Comparison of ENCODE assay signal across 10 cellular contexts in genomic region chr13:49560270-49561063, GRCh38. TPM values are rescaled to one million over a fixed set of nuclear protein-coding genes. Genes with fewer than 3 reads are reported as not detected.
A peak's percentile ranks its signal among the peaks of the same experiment; 100 is the strongest.
DNase-seq lines count a peak whose midpoint lies in the region; ATAC-seq and TF ChIP-seq lines count a peak whose summit lies in the region.
"Had no signal": no experiment of that assay in that cellular context is flagged by ENCODE, and none has a peak within 500 bp of the region (broad histone marks: within the 10 kb centered on the region; RNA-seq: fewer than 3 reads in every experiment).

No MANE protein-coding gene starts in this region.

- H3K36me3 ChIP-seq in BJ (ENCODE audit: control insufficient read depth, insufficient read depth, low read length) (0 out of 2 replicates have a peak, but pooled peaks cover 2% of the 10 kb centered on the region), liver (ENCODE audit: control insufficient read depth in 4 of 4, insufficient read depth in 3 of 4, low read depth in 1 of 4, low read length in 3 of 4) (peaks cover 3 to 9% (median 5%) of the 10 kb centered on the region in 4 donors)

- POLR2A ChIA-PET in BJ (lab: Charles Lee) = no interaction called here

- H3K27ac ChIP-seq in liver (ENCODE audit: low read depth in 1 of 2, low read length in 2 of 2) = no peak overlapping the region

- peak; percentile 46 to 47 for TF ChIP-seq RAD21 in liver (IDR thresholded peaks at IDR 0.05)

- H3K27me3 ChIP-seq in BJ (ENCODE audit: control insufficient read depth, insufficient read depth, low read length) = no peaks in the 10 kb centered on the region
- no peaks in the 10 kb centered on the region for H3K27me3 ChIP-seq in liver (ENCODE audit: control insufficient read depth in 4 of 4, insufficient read depth in 4 of 4, low read length in 3 of 4)

- ATAC-seq in HG03066 (IDR thresholded peaks at IDR 0.05; ENCODE audit: low read depth, unreplicated experiment) = peak; percentile 54

- no peak overlapping the region for H3K4me3 ChIP-seq in BJ (ENCODE audit: low read depth, low read length)
- no peak overlapping the region for H3K4me3 ChIP-seq in liver (ENCODE audit: low read depth in 1 of 3, low read length in 3 of 3)

- intact Hi-C loops in posterior vena cava (cut with DNase I) = no loop called here

- no peaks in the 10 kb centered on the region for H3K9me3 ChIP-seq in liver (ENCODE audit: control insufficient read depth in 4 of 4, low read length in 3 of 4)

- peaks cover 2 to 13% (median 10%) of the 10 kb centered on the region in 4 donors for H3K4me1 ChIP-seq in liver (ENCODE audit: control insufficient read depth in 4 of 4, insufficient read depth in 4 of 4, low read length in 3 of 4)

- 0 out of 2 replicates have a peak, but pooled peaks have one; percentile 10 for TF ChIP-seq CTCF in BJ (IDR thresholded peaks at IDR 0.05; ENCODE audit: insufficient read depth, low read depth, low read length)
- TF ChIP-seq CTCF in liver (IDR thresholded peaks at IDR 0.05; ENCODE audit: low read depth, low read length, missing input control) = peak; percentile 31

- H3K9ac ChIP-seq in liver (ENCODE audit: low read depth in 1 of 2, low read length in 2 of 2) = no peak overlapping the region

- no peak for DNase-seq in BJ (ENCODE audit: low read depth)
- peak; percentile 65 for DNase-seq in brain pericyte (ENCODE audit: low read depth, low spot score)
- no peak for DNase-seq in effector CD4-positive, alpha-beta T cell
- no peak for DNase-seq in HPDE6-E6E7 (ENCODE audit: extremely low spot score)
- DNase-seq in posterior vena cava (ENCODE audit: low spot score) = no peak
- no peak for DNase-seq in DMS153 treated with DMSO at 0.1 percent for 48 hours (lab: John Stamatoyannopoulos, UW; ENCODE audit: unreplicated experiment)
- DNase-seq: EL; stimulated activated CD8-positive, alpha-beta memory T cell treated with anti-CD3 and anti-CD28 coated beads, Interleukin-4, amount 100 ng/mL, for 48 hours had no signal

- 39% methylated on average over 10 of the region's 10 CpGs for WGBS in liver

- CTCF ChIA-PET in BJ (lab: Yijun Ruan, JAX) = interaction anchor here (0.7 to 1.4 kb wide), 3 partner anchors 9 to 806 kb away, joined by 3 to 6 read pairs (median 4); no protein-coding TSS in a partner anchor

TF ChIP-seq in liver, 16 proteins besides CTCF, POLR2A, EP300 and RAD21:
- TF ChIP-seq YY1 (IDR thresholded peaks at IDR 0.05) (peak; percentile 26), ATF3 (IDR thresholded peaks at IDR 0.05) (no peak), HNF4A (conservative IDR thresholded peaks at IDR 0.05) (peak in 1 of 2 donors; percentile 32), RXRA (IDR thresholded peaks at IDR 0.05) (peak in 1 of 2 donors; percentile 39), SP1 (IDR thresholded peaks at IDR 0.05) (peak; percentile 17), HNF4G (IDR thresholded peaks at IDR 0.05) (no peak), TAF1 (conservative IDR thresholded peaks at IDR 0.05) (no peak), FOXA2 (IDR thresholded peaks at IDR 0.05) (peak; percentile 9), NR2F2 (IDR thresholded peaks at IDR 0.05) (no peak)
- TF ChIP-seq, protein P1, sequence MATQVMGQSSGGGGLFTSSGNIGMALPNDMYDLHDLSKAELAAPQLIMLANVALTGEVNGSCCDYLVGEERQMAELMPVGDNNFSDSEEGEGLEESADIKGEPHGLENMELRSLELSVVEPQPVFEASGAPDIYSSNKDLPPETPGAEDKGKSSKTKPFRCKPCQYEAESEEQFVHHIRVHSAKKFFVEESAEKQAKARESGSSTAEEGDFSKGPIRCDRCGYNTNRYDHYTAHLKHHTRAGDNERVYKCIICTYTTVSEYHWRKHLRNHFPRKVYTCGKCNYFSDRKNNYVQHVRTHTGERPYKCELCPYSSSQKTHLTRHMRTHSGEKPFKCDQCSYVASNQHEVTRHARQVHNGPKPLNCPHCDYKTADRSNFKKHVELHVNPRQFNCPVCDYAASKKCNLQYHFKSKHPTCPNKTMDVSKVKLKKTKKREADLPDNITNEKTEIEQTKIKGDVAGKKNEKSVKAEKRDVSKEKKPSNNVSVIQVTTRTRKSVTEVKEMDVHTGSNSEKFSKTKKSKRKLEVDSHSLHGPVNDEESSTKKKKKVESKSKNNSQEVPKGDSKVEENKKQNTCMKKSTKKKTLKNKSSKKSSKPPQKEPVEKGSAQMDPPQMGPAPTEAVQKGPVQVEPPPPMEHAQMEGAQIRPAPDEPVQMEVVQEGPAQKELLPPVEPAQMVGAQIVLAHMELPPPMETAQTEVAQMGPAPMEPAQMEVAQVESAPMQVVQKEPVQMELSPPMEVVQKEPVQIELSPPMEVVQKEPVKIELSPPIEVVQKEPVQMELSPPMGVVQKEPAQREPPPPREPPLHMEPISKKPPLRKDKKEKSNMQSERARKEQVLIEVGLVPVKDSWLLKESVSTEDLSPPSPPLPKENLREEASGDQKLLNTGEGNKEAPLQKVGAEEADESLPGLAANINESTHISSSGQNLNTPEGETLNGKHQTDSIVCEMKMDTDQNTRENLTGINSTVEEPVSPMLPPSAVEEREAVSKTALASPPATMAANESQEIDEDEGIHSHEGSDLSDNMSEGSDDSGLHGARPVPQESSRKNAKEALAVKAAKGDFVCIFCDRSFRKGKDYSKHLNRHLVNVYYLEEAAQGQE (IDR thresholded peaks at IDR 0.05) = no peak
- TF ChIP-seq, protein P2, sequence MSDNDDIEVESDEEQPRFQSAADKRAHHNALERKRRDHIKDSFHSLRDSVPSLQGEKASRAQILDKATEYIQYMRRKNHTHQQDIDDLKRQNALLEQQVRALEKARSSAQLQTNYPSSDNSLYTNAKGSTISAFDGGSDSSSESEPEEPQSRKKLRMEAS (IDR thresholded peaks at IDR 0.05) = peak; percentile 12

RNA-seq across cellular contexts. Expression of gene RCBTB1, which starts 24.9 kb away (rescaled TPM):
- polyA plus RNA-seq in BJ (2011; rRNA removed) = 8.0 and 11.6 TPM in 2 replicates
- 4.8 and 8.4 TPM in 2 replicates for polyA minus RNA-seq in BJ (2011; rRNA and poly(A)+ RNA removed)
- 1 to 10 TPM; 7.2 to 9.0 TPM for total RNA-seq in liver
- polyA plus RNA-seq in liver = 1 to 10 TPM; 3.9 to 5.7 TPM
- total RNA-seq in posterior vena cava = 10 to 100 TPM; 12.9 to 13.0 TPM
